ENCODE assay signal across 8 cellular contexts in the genomic region with DNA sequence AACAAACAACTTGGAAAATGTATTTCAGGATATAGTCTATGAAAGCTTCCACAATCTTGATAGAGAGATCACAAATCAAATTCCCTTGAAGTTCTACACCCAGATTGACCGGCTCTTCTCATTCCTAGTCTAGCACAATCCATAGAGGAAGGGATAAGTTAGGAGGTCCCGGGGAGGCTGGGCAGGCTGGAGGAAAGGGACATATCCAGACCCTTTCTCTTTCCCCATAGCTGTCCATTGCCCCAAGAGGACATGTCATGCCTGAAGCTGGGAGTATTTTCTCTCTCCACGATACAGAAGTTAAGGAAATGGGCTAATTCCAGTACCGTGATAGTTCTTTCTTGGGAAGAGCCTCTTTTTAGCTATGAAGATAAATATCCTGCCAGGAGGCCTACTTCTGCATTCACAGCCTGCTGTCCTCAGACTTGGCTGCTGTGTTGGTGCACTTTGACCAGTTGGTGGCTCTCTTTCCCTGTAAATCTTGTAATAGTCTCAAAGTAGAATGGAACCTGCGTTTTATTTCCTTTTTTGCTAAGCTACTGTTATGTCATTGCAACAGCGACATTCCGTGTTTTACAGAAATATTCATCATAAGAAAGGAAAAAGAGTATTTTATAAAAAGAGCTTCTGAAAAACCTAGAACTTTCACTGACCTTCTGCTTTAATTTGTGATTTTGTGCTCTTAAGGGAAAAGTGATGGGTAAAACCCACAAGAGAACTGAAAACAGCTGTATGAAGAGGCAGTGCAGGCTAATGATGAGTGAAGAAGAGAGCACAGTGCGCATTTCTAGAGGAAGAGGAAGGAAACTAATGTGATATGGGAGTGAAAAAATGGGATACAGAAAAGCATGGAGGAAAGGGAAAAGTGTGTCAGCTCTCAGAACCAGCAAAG. TPM values are rescaled to one million over a fixed set of nuclear protein-coding genes. Genes with fewer than 3 reads are reported as not detected.
DNase-seq lines count a peak whose midpoint lies in the region; ATAC-seq and TF ChIP-seq lines count a peak whose summit lies in the region.
"Not testable (repeated sequence)": the region's sequence is repeated elsewhere in the genome, so short reads cannot be mapped to it uniquely, and the experiment has no call there.

No MANE protein-coding gene starts in this region.

- H3K4me3 Mint-ChIP-seq in CD4-positive, alpha-beta memory T cell = peak overlapping the region in 7 of 8 donors; percentile 17 to 78 (median 57)

- intact Hi-C loops in CD4-positive, alpha-beta memory T cell (cut with micrococcal nuclease) = loop anchor here (1.0 to 10.0 kb wide), 6 partner anchors 81 to 1217 kb away; no protein-coding TSS in a partner anchor
- intact Hi-C loops in left ventricle myocardium superior (cut with micrococcal nuclease) = not testable (repeated sequence)

- not testable (repeated sequence) for H3K9me3 Mint-ChIP-seq in CD4-positive, alpha-beta memory T cell

- not testable (repeated sequence) for H3K27me3 ChIP-seq in CD4-positive, alpha-beta memory T cell (ENCODE audit: insufficient read depth, low read length)

- H3K36me3 Mint-ChIP-seq in CD4-positive, alpha-beta memory T cell = not testable (repeated sequence)

- H3K27ac ChIP-seq in CD4-positive, alpha-beta memory T cell (ENCODE audit: low read depth, low read length) = not testable (repeated sequence)

- not testable (repeated sequence) for H3K4me1 ChIP-seq in CD4-positive, alpha-beta memory T cell (ENCODE audit: insufficient read depth, low read length)

- peak; percentile 65 for TF ChIP-seq CTCF in astrocyte of the spinal cord (IDR thresholded peaks at IDR 0.05; ENCODE audit: low read depth, low read length)

- H3K27ac Mint-ChIP-seq in CD4-positive, alpha-beta memory T cell = peak overlapping the region in 2 of 7 donors; percentile 6 to 75

- H3K27me3 Mint-ChIP-seq in CD4-positive, alpha-beta memory T cell = not testable (repeated sequence)

- not testable (repeated sequence) for H3K4me3 ChIP-seq in CD4-positive, alpha-beta memory T cell (ENCODE audit: low read length in 2 of 2); astrocyte of the spinal cord (ENCODE audit: low read depth, low read length)

- H3K9me3 ChIP-seq in CD4-positive, alpha-beta memory T cell (ENCODE audit: control insufficient read depth in 1 of 2, low read length in 2 of 2) = not testable (repeated sequence)

- CTCF ChIA-PET in CD4-positive, alpha-beta memory T cell (lab: Charles Lee; ENCODE audit: partially characterized antibody) = interaction anchor here (0.6 to 3.7 kb wide), 27 partner anchors 14 to 881 kb away, joined by 3 to 21 read pairs (median 4); a partner anchor contains a TSS

- in situ Hi-C loops in astrocyte of the spinal cord (cut with HindIII; ENCODE audit: low sequenced_read_pairs) = not testable (repeated sequence)

- peak in 4 of 5 donors; percentile 31 to 41 (median 37) for DNase-seq in CD4-positive, alpha-beta memory T cell
- peak; percentile 64 for DNase-seq in M059J (ENCODE audit: low read depth)
- DNase-seq in RPMI8226 = peak; percentile 64
- DNase-seq in astrocyte of the spinal cord (ENCODE audit: low read depth, low spot score) = peak; percentile 50
- DNase-seq in left ventricle myocardium superior = not testable (repeated sequence)
- DNase-seq in retina = peak; percentile 19

- peak; percentile 88 for ATAC-seq in GM18907 (IDR thresholded peaks at IDR 0.05; ENCODE audit: unreplicated experiment)
- ATAC-seq in HG02840 (IDR thresholded peaks at IDR 0.05; ENCODE audit: low FRiP score, unreplicated experiment) = peak; percentile 77
- peak; percentile 60 for ATAC-seq in left ventricle myocardium superior

- POLR2A ChIA-PET in CD4-positive, alpha-beta memory T cell (lab: Charles Lee; ENCODE audit: partially characterized antibody) = interaction anchor here (0.7 kb wide), 1 partner anchor 160 kb away, joined by 3 read pairs; no protein-coding TSS in a partner anchor

- peaks cover 4 to 12% (median 7%) of the 10 kb centered on the region in 4 donors for H3K4me1 Mint-ChIP-seq in CD4-positive, alpha-beta memory T cell

- H3K36me3 ChIP-seq in CD4-positive, alpha-beta memory T cell (ENCODE audit: insufficient read depth, low read length) = not testable (repeated sequence)

RNA-seq across cellular contexts. Expression of a gene that starts 4.1 kb away (rescaled TPM):
- not detected for total RNA-seq in CD4-positive, alpha-beta memory T cell
- not detected for polyA plus RNA-seq in CD4-positive, alpha-beta memory T cell
- total RNA-seq in M059J (2014; rRNA removed; shearing (Covaris generic)) = not detected in 2 replicates
- not detected for total RNA-seq in left ventricle myocardium superior

RNA-seq across cellular contexts. Expression of a gene that starts 7.7 kb away (rescaled TPM):
- total RNA-seq in CD4-positive, alpha-beta memory T cell = not detected
- polyA plus RNA-seq in CD4-positive, alpha-beta memory T cell = not detected
- not detected in 2 replicates for total RNA-seq in M059J (2014; rRNA removed; shearing (Covaris generic))
- not detected for total RNA-seq in left ventricle myocardium superior

RNA-seq across cellular contexts. Expression of a gene that starts 18.6 kb away (rescaled TPM):
- total RNA-seq in CD4-positive, alpha-beta memory T cell = not detected
- not detected for polyA plus RNA-seq in CD4-positive, alpha-beta memory T cell
- total RNA-seq in M059J (2014; rRNA removed; shearing (Covaris generic)) = not detected in 2 replicates
- total RNA-seq in left ventricle myocardium superior = not detected

RNA-seq across cellular contexts. Expression of a gene that starts 28.8 kb away (rescaled TPM):
- total RNA-seq in CD4-positive, alpha-beta memory T cell = not detected
- not detected for polyA plus RNA-seq in CD4-positive, alpha-beta memory T cell
- total RNA-seq in M059J (2014; rRNA removed; shearing (Covaris generic)) = not detected in 2 replicates
- not detected for total RNA-seq in left ventricle myocardium superior

RNA-seq across cellular contexts. Expression of a gene that starts 33.7 kb away (rescaled TPM):
- total RNA-seq in CD4-positive, alpha-beta memory T cell = not detected
- polyA plus RNA-seq in CD4-positive, alpha-beta memory T cell = not detected
- not detected in 2 replicates for total RNA-seq in M059J (2014; rRNA removed; shearing (Covaris generic))
- total RNA-seq in left ventricle myocardium superior = not detected
